In the genomic region with DNA sequence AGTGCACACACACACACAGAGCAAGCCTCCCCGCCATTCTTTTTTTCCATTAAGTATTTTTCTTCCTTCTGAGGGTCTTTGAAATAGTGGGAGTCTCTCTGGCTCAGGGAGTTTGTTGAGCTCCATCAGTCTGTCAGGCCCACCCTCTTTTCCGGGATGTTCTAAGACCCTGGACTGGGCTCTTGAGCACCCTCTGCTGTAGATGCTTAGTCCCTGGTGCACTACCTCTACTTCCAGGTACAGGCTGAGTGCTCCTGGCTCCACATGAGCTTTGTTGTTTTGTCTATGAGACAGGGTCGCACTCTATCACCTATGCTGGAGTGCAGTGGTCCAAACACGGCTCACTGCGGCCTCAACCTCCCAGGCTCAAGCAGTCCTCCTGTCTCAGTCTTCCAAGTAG, we compare ENCODE assay signal across 1 cellular context.
TF ChIP-seq lines count a peak whose summit lies in the region.

No MANE protein-coding gene starts in this region.

TF ChIP-seq in WTC11, 78 proteins besides CTCF, POLR2A, EP300 and RAD21 (continued from another document):
- TF ChIP-seq, protein P1, sequence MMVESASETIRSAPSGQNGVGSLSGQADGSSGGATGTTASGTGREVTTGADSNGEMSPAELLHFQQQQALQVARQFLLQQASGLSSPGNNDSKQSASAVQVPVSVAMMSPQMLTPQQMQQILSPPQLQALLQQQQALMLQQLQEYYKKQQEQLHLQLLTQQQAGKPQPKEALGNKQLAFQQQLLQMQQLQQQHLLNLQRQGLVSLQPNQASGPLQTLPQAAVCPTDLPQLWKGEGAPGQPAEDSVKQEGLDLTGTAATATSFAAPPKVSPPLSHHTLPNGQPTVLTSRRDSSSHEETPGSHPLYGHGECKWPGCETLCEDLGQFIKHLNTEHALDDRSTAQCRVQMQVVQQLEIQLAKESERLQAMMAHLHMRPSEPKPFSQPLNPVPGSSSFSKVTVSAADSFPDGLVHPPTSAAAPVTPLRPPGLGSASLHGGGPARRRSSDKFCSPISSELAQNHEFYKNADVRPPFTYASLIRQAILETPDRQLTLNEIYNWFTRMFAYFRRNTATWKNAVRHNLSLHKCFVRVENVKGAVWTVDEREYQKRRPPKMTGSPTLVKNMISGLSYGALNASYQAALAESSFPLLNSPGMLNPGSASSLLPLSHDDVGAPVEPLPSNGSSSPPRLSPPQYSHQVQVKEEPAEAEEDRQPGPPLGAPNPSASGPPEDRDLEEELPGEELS (CRISPR knock-in tag; IDR thresholded peaks at IDR 0.05) = no peak
- TF ChIP-seq, protein P2, sequence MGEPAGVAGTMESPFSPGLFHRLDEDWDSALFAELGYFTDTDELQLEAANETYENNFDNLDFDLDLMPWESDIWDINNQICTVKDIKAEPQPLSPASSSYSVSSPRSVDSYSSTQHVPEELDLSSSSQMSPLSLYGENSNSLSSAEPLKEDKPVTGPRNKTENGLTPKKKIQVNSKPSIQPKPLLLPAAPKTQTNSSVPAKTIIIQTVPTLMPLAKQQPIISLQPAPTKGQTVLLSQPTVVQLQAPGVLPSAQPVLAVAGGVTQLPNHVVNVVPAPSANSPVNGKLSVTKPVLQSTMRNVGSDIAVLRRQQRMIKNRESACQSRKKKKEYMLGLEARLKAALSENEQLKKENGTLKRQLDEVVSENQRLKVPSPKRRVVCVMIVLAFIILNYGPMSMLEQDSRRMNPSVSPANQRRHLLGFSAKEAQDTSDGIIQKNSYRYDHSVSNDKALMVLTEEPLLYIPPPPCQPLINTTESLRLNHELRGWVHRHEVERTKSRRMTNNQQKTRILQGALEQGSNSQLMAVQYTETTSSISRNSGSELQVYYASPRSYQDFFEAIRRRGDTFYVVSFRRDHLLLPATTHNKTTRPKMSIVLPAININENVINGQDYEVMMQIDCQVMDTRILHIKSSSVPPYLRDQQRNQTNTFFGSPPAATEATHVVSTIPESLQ (CRISPR knock-in tag; IDR thresholded peaks at IDR 0.05) = no peak
- TF ChIP-seq ZNF317 (CRISPR knock-in tag; IDR thresholded peaks at IDR 0.05; ENCODE audit: borderline replicate concordance, low read depth) = no peak
- no peak for TF ChIP-seq JUN (CRISPR knock-in tag; IDR thresholded peaks at IDR 0.05)
- TF ChIP-seq ZNF671 (CRISPR knock-in tag; IDR thresholded peaks at IDR 0.05) = no peak
- TF ChIP-seq, protein P3, sequence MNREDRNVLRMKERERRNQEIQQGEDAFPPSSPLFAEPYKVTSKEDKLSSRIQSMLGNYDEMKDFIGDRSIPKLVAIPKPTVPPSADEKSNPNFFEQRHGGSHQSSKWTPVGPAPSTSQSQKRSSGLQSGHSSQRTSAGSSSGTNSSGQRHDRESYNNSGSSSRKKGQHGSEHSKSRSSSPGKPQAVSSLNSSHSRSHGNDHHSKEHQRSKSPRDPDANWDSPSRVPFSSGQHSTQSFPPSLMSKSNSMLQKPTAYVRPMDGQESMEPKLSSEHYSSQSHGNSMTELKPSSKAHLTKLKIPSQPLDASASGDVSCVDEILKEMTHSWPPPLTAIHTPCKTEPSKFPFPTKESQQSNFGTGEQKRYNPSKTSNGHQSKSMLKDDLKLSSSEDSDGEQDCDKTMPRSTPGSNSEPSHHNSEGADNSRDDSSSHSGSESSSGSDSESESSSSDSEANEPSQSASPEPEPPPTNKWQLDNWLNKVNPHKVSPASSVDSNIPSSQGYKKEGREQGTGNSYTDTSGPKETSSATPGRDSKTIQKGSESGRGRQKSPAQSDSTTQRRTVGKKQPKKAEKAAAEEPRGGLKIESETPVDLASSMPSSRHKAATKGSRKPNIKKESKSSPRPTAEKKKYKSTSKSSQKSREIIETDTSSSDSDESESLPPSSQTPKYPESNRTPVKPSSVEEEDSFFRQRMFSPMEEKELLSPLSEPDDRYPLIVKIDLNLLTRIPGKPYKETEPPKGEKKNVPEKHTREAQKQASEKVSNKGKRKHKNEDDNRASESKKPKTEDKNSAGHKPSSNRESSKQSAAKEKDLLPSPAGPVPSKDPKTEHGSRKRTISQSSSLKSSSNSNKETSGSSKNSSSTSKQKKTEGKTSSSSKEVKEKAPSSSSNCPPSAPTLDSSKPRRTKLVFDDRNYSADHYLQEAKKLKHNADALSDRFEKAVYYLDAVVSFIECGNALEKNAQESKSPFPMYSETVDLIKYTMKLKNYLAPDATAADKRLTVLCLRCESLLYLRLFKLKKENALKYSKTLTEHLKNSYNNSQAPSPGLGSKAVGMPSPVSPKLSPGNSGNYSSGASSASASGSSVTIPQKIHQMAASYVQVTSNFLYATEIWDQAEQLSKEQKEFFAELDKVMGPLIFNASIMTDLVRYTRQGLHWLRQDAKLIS (CRISPR knock-in tag; IDR thresholded peaks at IDR 0.05; ENCODE audit: borderline replicate concordance) = no peak
- TF ChIP-seq, protein P4, sequence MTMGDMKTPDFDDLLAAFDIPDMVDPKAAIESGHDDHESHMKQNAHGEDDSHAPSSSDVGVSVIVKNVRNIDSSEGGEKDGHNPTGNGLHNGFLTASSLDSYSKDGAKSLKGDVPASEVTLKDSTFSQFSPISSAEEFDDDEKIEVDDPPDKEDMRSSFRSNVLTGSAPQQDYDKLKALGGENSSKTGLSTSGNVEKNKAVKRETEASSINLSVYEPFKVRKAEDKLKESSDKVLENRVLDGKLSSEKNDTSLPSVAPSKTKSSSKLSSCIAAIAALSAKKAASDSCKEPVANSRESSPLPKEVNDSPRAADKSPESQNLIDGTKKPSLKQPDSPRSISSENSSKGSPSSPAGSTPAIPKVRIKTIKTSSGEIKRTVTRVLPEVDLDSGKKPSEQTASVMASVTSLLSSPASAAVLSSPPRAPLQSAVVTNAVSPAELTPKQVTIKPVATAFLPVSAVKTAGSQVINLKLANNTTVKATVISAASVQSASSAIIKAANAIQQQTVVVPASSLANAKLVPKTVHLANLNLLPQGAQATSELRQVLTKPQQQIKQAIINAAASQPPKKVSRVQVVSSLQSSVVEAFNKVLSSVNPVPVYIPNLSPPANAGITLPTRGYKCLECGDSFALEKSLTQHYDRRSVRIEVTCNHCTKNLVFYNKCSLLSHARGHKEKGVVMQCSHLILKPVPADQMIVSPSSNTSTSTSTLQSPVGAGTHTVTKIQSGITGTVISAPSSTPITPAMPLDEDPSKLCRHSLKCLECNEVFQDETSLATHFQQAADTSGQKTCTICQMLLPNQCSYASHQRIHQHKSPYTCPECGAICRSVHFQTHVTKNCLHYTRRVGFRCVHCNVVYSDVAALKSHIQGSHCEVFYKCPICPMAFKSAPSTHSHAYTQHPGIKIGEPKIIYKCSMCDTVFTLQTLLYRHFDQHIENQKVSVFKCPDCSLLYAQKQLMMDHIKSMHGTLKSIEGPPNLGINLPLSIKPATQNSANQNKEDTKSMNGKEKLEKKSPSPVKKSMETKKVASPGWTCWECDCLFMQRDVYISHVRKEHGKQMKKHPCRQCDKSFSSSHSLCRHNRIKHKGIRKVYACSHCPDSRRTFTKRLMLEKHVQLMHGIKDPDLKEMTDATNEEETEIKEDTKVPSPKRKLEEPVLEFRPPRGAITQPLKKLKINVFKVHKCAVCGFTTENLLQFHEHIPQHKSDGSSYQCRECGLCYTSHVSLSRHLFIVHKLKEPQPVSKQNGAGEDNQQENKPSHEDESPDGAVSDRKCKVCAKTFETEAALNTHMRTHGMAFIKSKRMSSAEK (CRISPR knock-in tag; IDR thresholded peaks at IDR 0.05; ENCODE audit: borderline replicate concordance) = no peak
- no peak for TF ChIP-seq RELA (CRISPR knock-in tag; IDR thresholded peaks at IDR 0.05; ENCODE audit: borderline replicate concordance)
- TF ChIP-seq GABPB1 (CRISPR knock-in tag; IDR thresholded peaks at IDR 0.05) = no peak
- no peak for TF ChIP-seq ELF4 (CRISPR knock-in tag; IDR thresholded peaks at IDR 0.05; ENCODE audit: low read depth)
